11 cellular contexts compared by ENCODE assay signal in the genomic region with DNA sequence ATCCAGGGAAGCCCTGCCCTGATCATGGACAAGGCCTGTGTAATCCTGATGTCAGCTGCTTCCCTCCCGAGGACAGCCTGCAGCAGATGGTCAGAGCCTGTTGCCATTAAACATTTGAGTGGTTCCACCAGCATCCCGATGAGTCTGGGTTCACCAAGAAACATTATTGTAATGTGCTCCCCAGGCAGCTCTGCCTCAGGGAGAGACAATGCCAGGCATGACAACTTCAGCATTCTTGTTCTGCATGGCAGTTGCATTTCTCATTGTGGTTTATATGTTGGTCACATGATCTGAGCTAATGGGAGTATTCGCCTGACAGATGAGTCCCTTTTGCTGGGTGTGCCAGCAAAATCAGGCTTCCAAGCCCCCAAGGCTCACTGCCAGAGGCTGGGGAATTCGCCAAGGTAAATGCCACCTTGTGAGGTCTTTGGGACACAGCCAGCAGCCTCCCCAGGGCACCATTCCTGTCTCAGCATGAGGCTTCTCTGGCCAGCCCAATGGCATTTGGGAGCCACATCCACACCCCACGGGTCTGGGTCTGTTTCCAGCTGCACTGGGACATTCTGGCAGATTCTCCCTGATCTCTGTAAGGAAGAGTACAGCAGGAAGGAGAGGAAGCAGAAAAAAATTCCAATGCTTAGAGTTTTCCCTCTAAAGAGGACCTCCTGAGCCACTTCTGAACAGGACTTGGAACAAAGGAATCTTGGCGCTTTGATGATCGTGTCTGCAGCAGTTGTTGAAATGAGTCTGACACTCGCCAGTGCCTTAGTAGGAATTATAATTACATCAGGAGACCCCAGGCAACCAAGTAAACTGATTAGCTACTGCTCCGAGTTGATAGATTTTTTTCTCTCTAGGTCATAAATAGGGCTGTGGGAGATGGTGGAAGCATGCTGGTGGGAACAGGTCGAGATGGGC. TPM values are rescaled to one million over a fixed set of nuclear protein-coding genes. Genes with fewer than 3 reads are reported as not detected.
DNase-seq lines count a peak whose midpoint lies in the region; ATAC-seq and TF ChIP-seq lines count a peak whose summit lies in the region.
"Had no signal": no experiment of that assay in that cellular context is flagged by ENCODE, and none has a peak within 500 bp of the region (broad histone marks: within the 10 kb centered on the region; RNA-seq: fewer than 3 reads in every experiment).

No MANE protein-coding gene starts in this region.

- H3F3A ChIP-seq in PC-3 (ENCODE audit: low read length, unreplicated experiment) = no peaks in the 10 kb centered on the region

- H3K36me3 Mint-ChIP-seq in CD4-positive, alpha-beta memory T cell = no peaks in the 10 kb centered on the region

- H3K79me2 ChIP-seq in PC-3 (ENCODE audit: low read length) = no peaks in the 10 kb centered on the region

- no peaks in the 10 kb centered on the region for H3K27me3 ChIP-seq in PC-3 (ENCODE audit: low read length)
- H3K27me3 ChIP-seq in effector memory CD4-positive, alpha-beta T cell (replicated peaks; ENCODE audit: control insufficient read depth, insufficient read depth, low read length, poor library complexity, severe bottlenecking) = peaks cover 4% of the 10 kb centered on the region
- H3K27me3 ChIP-seq in CD4-positive, alpha-beta memory T cell (ENCODE audit: insufficient read depth, low read length) = no peaks in the 10 kb centered on the region

- no peaks in the 10 kb centered on the region for H3K4me1 Mint-ChIP-seq in CD4-positive, alpha-beta memory T cell

- DNase-seq in NCI-H748 (lab: John Stamatoyannopoulos, UW; ENCODE audit: unreplicated experiment) (peak; percentile 13), NCI-H748 treated with DMSO at 0.1 percent for 48 hours (lab: John Stamatoyannopoulos, UW) (no peak), PC-3 (peak; percentile 63), epidermal melanocyte (ENCODE audit: insufficient read length, low spot score) (peak; percentile 81), smooth muscle cell of the brain vasculature (ENCODE audit: low read depth, low spot score) (peak; percentile 12), GDM1 (lab: John Stamatoyannopoulos, UW) (no peak)
- DNase-seq in effector memory CD4-positive, alpha-beta T cell = no peak
- no peak for DNase-seq in CD4-positive, alpha-beta memory T cell
- DNase-seq: activated T-cell treated with anti-CD3 and anti-CD28 coated beads, Interleukin-2, amount 50 U/mL, for 4 hours; stimulated activated naive CD4-positive, alpha-beta T cell had no signal

- no peak overlapping the region for H3K9ac ChIP-seq in PC-3 (ENCODE audit: low read length)

- no peaks in the 10 kb centered on the region for H3K36me3 ChIP-seq in PC-3 (ENCODE audit: low read depth, low read length)
- H3K36me3 ChIP-seq in effector memory CD4-positive, alpha-beta T cell (ENCODE audit: control insufficient read depth, insufficient read depth, low read length) = no peaks in the 10 kb centered on the region
- H3K36me3 ChIP-seq in CD4-positive, alpha-beta memory T cell (ENCODE audit: insufficient read depth, low read length) = no peaks in the 10 kb centered on the region

- H3K9me3 Mint-ChIP-seq in CD4-positive, alpha-beta memory T cell = no peaks in the 10 kb centered on the region
- H3K9me3 Mint-ChIP-seq: activated T-cell treated with anti-CD3 and anti-CD28 coated beads, Interleukin-2, amount 50 U/mL, for 4 hours had no signal

- no peak overlapping the region for H3K4me3 ChIP-seq in PC-3 (ENCODE audit: low read length)
- H3K4me3 ChIP-seq in effector memory CD4-positive, alpha-beta T cell (ENCODE audit: insufficient read depth, low read depth, low read length, poor library complexity, severe bottlenecking) = no peak overlapping the region
- no peak overlapping the region for H3K4me3 ChIP-seq in CD4-positive, alpha-beta memory T cell (ENCODE audit: low read length in 2 of 2)

- BruUV-seq in PC-3 (replicated peaks; lab: Mats Ljungman, UMichigan) = no TSS peak

- H3K27ac Mint-ChIP-seq in CD4-positive, alpha-beta memory T cell = no peak overlapping the region

- H3K4me1 ChIP-seq in PC-3 (ENCODE audit: insufficient read depth, low read length) = no peaks in the 10 kb centered on the region
- no peaks in the 10 kb centered on the region for H3K4me1 ChIP-seq in effector memory CD4-positive, alpha-beta T cell (ENCODE audit: control insufficient read depth, insufficient read depth, low read length, poor library complexity, severe bottlenecking)
- no peaks in the 10 kb centered on the region for H3K4me1 ChIP-seq in CD4-positive, alpha-beta memory T cell (ENCODE audit: insufficient read depth, low read length)

- ATAC-seq in PC-3 = no peak
- ATAC-seq: activated T-cell treated with anti-CD3 and anti-CD28 coated beads, Interleukin-2, amount 50 U/mL, for 4 hours had no signal

- intact Hi-C loops in PC-3 (cut with micrococcal nuclease) = no loop called here
- intact Hi-C loops in CD4-positive, alpha-beta memory T cell (cut with micrococcal nuclease) = no loop called here

- no peaks in the 10 kb centered on the region for H4K20me1 ChIP-seq in PC-3 (ENCODE audit: low read length)

- H3K27me3 Mint-ChIP-seq in CD4-positive, alpha-beta memory T cell = peaks cover 10 to 13% of the 10 kb centered on the region in 2 donors

- TF ChIP-seq CTCF in PC-3 (conservative IDR thresholded peaks at IDR 0.05; ENCODE audit: low read depth, low read length) = no peak

- CTCF ChIA-PET in PC-3 (lab: Charles Lee) = no interaction called here
- CTCF ChIA-PET in CD4-positive, alpha-beta memory T cell (lab: Charles Lee; ENCODE audit: partially characterized antibody) = no interaction called here

- H2AFZ ChIP-seq in PC-3 (ENCODE audit: low read length) = no peak overlapping the region

- no peak overlapping the region for H3K4me2 ChIP-seq in PC-3 (ENCODE audit: low read length)

- H3K4me3 Mint-ChIP-seq in CD4-positive, alpha-beta memory T cell = no peak overlapping the region
- H3K4me3 Mint-ChIP-seq: activated T-cell treated with anti-CD3 and anti-CD28 coated beads, Interleukin-2, amount 50 U/mL, for 4 hours had no signal

- POLR2A ChIA-PET in PC-3 (lab: Charles Lee; ENCODE audit: unreplicated experiment) = interaction anchor here (0.5 kb wide), 1 partner anchor 224 kb away, joined by 6 read pairs; no protein-coding TSS in a partner anchor
- POLR2A ChIA-PET in CD4-positive, alpha-beta memory T cell (lab: Charles Lee; ENCODE audit: partially characterized antibody) = no interaction called here

- H3K9me3 ChIP-seq in PC-3 (ENCODE audit: low read length) = no peaks in the 10 kb centered on the region
- no peaks in the 10 kb centered on the region for H3K9me3 ChIP-seq in effector memory CD4-positive, alpha-beta T cell (ENCODE audit: control insufficient read depth, low read length)
- no peaks in the 10 kb centered on the region for H3K9me3 ChIP-seq in CD4-positive, alpha-beta memory T cell (ENCODE audit: control insufficient read depth in 1 of 2, low read length in 2 of 2)

- H3K27ac ChIP-seq in PC-3 (ENCODE audit: low read length) = no peak overlapping the region
- no peak overlapping the region for H3K27ac ChIP-seq in effector memory CD4-positive, alpha-beta T cell (ENCODE audit: insufficient read depth, low read length, poor library complexity, severe bottlenecking)
- no peak overlapping the region for H3K27ac ChIP-seq in CD4-positive, alpha-beta memory T cell (ENCODE audit: low read depth, low read length)

- H3K9me2 ChIP-seq in PC-3 (replicated peaks; ENCODE audit: low read length) = no peaks in the 10 kb centered on the region

RNA-seq across cellular contexts. Expression of gene KCNIP1, which starts 18.6 kb away (rescaled TPM):
- total RNA-seq in PC-3 (2014; rRNA removed) = not detected in 2 replicates
- total RNA-seq in CD4-positive, alpha-beta memory T cell = not detected
- not detected for polyA plus RNA-seq in CD4-positive, alpha-beta memory T cell
- total RNA-seq: activated T-cell treated with anti-CD3 and anti-CD28 coated beads, Interleukin-2, amount 50 U/mL, for 4 hours; pulmonary artery endothelial cell had no signal

Comparison
In these comparisons a context has a peak if more than half of its experiments do, and no peak if none do; other contexts are left out.
1. DNase-seq: peak in NCI-H748 (single experiment), PC-3 (single experiment), epidermal melanocyte (single experiment) and smooth muscle cell of the brain vasculature (single experiment); none in NCI-H748 treated with DMSO at 0.1 percent for 48 hours (single experiment), GDM1 (single experiment), effector memory CD4-positive, alpha-beta T cell (0 of 3) and CD4-positive, alpha-beta memory T cell (0 of 5).